17 cellular contexts compared by ENCODE assay signal in the genomic region with DNA sequence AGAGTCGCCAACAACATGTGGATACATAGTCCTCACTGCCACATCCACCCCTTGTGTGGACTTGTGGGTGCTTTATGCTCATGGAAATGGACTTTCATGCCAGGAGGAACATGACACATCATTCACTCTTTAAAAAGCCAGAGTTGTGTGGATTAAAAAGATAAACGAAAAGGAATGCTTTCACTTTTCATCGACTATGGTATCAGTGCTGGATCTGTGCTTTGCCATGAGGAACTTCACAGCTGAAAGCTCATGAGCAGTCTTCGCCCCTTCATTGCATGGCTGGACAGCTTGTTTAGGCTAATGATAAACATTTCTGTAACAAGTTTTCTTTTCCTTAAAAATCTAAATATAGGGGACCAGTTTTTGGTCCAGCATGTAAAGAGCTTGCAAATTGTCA.
"Had no signal": no experiment of that assay in that cellular context is flagged by ENCODE, and none has a peak within 500 bp of the region (broad histone marks: within the 10 kb centered on the region; RNA-seq: fewer than 3 reads in every experiment).

No MANE protein-coding gene starts in this region.

- ATAC-seq: activated CD8-positive, alpha-beta T cell treated with anti-CD3 and anti-CD28 coated beads for 36 hours; activated T-cell treated with anti-CD3 and anti-CD28 coated beads, Interleukin-2, amount 50 U/mL, for 72 hours had no signal

- H3K4me3 ChIP-seq: Peyer's patch had no signal

- H3K27me3 ChIP-seq: Peyer's patch had no signal

- H3K9me3 ChIP-seq: Peyer's patch had no signal

- DNase-seq: activated CD4-positive, alpha-beta T cell treated with anti-CD3 and anti-CD28 coated beads for 4 hours; activated CD8-positive, alpha-beta memory T cell treated with anti-CD3 and anti-CD28 coated beads, Interleukin-2, amount 50 U/mL, for 4 hours; activated CD8-positive, alpha-beta T cell treated with anti-CD3 and anti-CD28 coated beads for 36 hours; activated gamma-delta T cell treated with Interleukin-2 at 50 U/mL for 16 hours; activated naive CD4-positive, alpha-beta T cell treated with anti-CD3 and anti-CD28 coated beads, Interleukin-2, amount 10 ng/mL, durations not matched to agents 7 days and 5 days; activated naive CD8-positive, alpha-beta T cell treated with anti-CD3 and anti-CD28 coated beads for 36 hours; activated T-cell treated with anti-CD3 and anti-CD28 coated beads, Interleukin-2, amount 50 U/mL, for 72 hours; anterior cingulate cortex; KG1; NCI-H1048; NCI-H2029; NCI-H510A treated with DMSO at 0.1 percent for 48 hours; NCI-H69; NK-92 treated with Interleukin-12 subunit alpha and Interleukin-12 subunit beta, amount 100 ng/mL, for 24 hours; Peyer's patch; SHP77; T-helper 9 cell had no signal

- H3K4me1 ChIP-seq: Peyer's patch had no signal

- H3K27ac ChIP-seq: Peyer's patch had no signal
